In genomic region chr14:37591311-37591940, GRCh38 we compare ENCODE assay signal across 1 cellular context.
A peak's percentile ranks its signal among the peaks of the same experiment; 100 is the strongest.
TF ChIP-seq lines count a peak whose summit lies in the region.

No MANE protein-coding gene starts in this region.

TF ChIP-seq in H1, 55 proteins besides CTCF, POLR2A, EP300 and RAD21 (continued from another document):
- no peak for TF ChIP-seq ATF2 (IDR thresholded peaks at IDR 0.05; ENCODE audit: low read length)
- TF ChIP-seq KDM4A (IDR thresholded peaks at IDR 0.05; ENCODE audit: low read depth, low read length, severe bottlenecking), result no peak
- TF ChIP-seq TAF7 (optimal IDR thresholded peaks at IDR 0.05; ENCODE audit: borderline replicate concordance, low read depth, low read length), result peak; percentile 71
- peak; percentile 57 for TF ChIP-seq YY1 (IDR thresholded peaks at IDR 0.05; ENCODE audit: low read depth, low read length)
- TF ChIP-seq USF2 (IDR thresholded peaks at IDR 0.05; ENCODE audit: low read length), result no peak
- no peak for TF ChIP-seq SRF (IDR thresholded peaks at IDR 0.05; ENCODE audit: low read depth, low read length)
- TF ChIP-seq JUND (IDR thresholded peaks at IDR 0.05; ENCODE audit: low read length), result no peak
- TF ChIP-seq SAP30 (IDR thresholded peaks at IDR 0.05; ENCODE audit: insufficient read depth, insufficient replicate concordance, low read length), result no peak
- TF ChIP-seq CHD7 (IDR thresholded peaks at IDR 0.05; ENCODE audit: insufficient replicate concordance, low read length), result peak; percentile 44
- TF ChIP-seq EZH2 (IDR thresholded peaks at IDR 0.05; ENCODE audit: low read depth, low read length, severe bottlenecking), result no peak
- no peak for TF ChIP-seq RXRA (IDR thresholded peaks at IDR 0.05; ENCODE audit: insufficient read depth, low read depth, low read length)
- TF ChIP-seq MAFK (IDR thresholded peaks at IDR 0.05; ENCODE audit: low read depth, low read length), result no peak
- no peak for TF ChIP-seq SUZ12 (IDR thresholded peaks at IDR 0.05; ENCODE audit: low read length)
- no peak for TF ChIP-seq CTBP2 (IDR thresholded peaks at IDR 0.05; ENCODE audit: borderline replicate concordance, insufficient read depth, insufficient read length, low read length)
- 0 out of 2 replicates have a peak, but pooled peaks have one; percentile 15 for TF ChIP-seq CREB1 (IDR thresholded peaks at IDR 0.05)
- TF ChIP-seq SIRT6 (IDR thresholded peaks at IDR 0.05; ENCODE audit: low read length), result no peak
- TF ChIP-seq MAX (IDR thresholded peaks at IDR 0.05), result peak; percentile 7; the same call in 1 of the 2 replicates
- TF ChIP-seq RFX5 (IDR thresholded peaks at IDR 0.05; ENCODE audit: borderline replicate concordance, low read depth, low read length), result no peak
- TF ChIP-seq CHD1 (IDR thresholded peaks at IDR 0.05; ENCODE audit: low read depth, low read length), result no peak
- TF ChIP-seq HDAC2 (IDR thresholded peaks at IDR 0.05; ENCODE audit: borderline replicate concordance in 1 of 2, low read depth in 2 of 2, low read length in 2 of 2), result no peak
- no peak for TF ChIP-seq SP2 (IDR thresholded peaks at IDR 0.05; ENCODE audit: low read length)
- no peak for TF ChIP-seq JUN (IDR thresholded peaks at IDR 0.05; ENCODE audit: low read depth, low read length)
- TF ChIP-seq PHF8 (conservative IDR thresholded peaks at IDR 0.05; ENCODE audit: low read depth, low read length), result no peak
- no peak for TF ChIP-seq KDM1A (IDR thresholded peaks at IDR 0.05; ENCODE audit: borderline replicate concordance, low read length)
- TF ChIP-seq HDAC6 (IDR thresholded peaks at IDR 0.05; ENCODE audit: low read depth, low read length), result no peak
- TF ChIP-seq POU5F1 (IDR thresholded peaks at IDR 0.05; ENCODE audit: low read depth, low read length), result no peak
- TF ChIP-seq RBBP5 (IDR thresholded peaks at IDR 0.05; ENCODE audit: borderline replicate concordance, low read depth, low read length), result 0 out of 2 replicates have a peak, but pooled peaks have one; percentile 22
- TF ChIP-seq E2F6 (IDR thresholded peaks at IDR 0.05), result peak; percentile 21
- no peak for TF ChIP-seq ASH2L (IDR thresholded peaks at IDR 0.05; ENCODE audit: low read length)
- TF ChIP-seq SIX5 (IDR thresholded peaks at IDR 0.05; ENCODE audit: low read depth, low read length), result no peak
- no peak for TF ChIP-seq FOSL1 (IDR thresholded peaks at IDR 0.05; ENCODE audit: insufficient read depth, low read depth, low read length)
- TF ChIP-seq POLR2AphosphoS5 (IDR thresholded peaks at IDR 0.05; ENCODE audit: low read depth, low read length), result no peak
- TF ChIP-seq CBX8 (IDR thresholded peaks at IDR 0.05; ENCODE audit: borderline replicate concordance, low read depth, low read length), result no peak
- no peak for TF ChIP-seq BACH1 (IDR thresholded peaks at IDR 0.05; ENCODE audit: low read length)
- no peak for TF ChIP-seq BCL11A (IDR thresholded peaks at IDR 0.05; ENCODE audit: low read depth in 2 of 2, low read length in 2 of 2)
- no peak for TF ChIP-seq TCF12 (IDR thresholded peaks at IDR 0.05; ENCODE audit: low read depth, low read length)
- 0 out of 2 replicates have a peak, but pooled peaks have one; percentile 40 for TF ChIP-seq ATF3 (IDR thresholded peaks at IDR 0.05; ENCODE audit: insufficient read depth, low read depth, low read length)
- TF ChIP-seq NANOG (IDR thresholded peaks at IDR 0.05; ENCODE audit: insufficient read depth, low read depth, low read length, poor library complexity, severe bottlenecking), result no peak
TF ChIP-seq in H1: peak in this region for 9.
